8 cellular contexts compared by ENCODE assay signal in the genomic region with DNA sequence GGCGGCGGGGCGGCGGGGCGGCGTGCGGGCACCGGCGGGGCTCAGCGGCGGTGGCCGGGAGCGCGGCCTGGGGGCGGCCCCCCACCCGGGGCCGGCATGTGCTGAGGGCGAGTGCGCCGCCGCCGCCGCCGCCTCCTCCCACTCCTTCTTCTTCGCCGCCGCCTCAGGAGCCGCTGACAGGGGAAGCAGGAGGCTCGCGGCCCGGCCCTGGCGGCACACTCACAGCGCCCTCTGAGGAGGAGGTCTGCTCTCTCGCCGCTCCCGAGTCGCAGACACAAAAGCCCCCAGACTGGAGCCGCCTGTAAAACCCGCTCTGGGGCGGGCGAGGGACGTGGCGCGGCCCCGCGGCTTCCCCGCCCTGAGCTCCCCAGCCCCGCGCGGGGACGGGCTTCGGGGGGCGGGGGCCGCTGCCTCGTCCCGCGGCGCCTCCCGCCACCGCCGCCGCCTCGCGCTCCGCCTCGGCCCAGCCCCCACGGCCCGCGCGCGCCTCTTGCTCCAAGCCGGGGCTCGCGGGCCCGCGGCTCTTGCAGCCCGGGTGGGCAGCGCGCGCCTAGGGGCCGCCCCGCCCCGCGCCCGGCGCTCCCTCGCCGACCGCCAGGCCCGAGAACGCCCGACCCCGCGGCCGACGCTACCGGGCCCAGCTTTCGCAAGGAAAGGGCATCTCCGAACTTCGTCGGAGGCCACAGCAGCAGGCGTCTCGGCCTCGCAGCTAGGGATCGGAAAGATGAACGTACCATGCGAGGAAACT. TPM values are rescaled to one million over a fixed set of nuclear protein-coding genes. Genes with fewer than 3 reads are reported as not detected.
A peak's percentile ranks its signal among the peaks of the same experiment; 100 is the strongest.
DNase-seq lines count a peak whose midpoint lies in the region; ATAC-seq and TF ChIP-seq lines count a peak whose summit lies in the region.

A gene with protein sequence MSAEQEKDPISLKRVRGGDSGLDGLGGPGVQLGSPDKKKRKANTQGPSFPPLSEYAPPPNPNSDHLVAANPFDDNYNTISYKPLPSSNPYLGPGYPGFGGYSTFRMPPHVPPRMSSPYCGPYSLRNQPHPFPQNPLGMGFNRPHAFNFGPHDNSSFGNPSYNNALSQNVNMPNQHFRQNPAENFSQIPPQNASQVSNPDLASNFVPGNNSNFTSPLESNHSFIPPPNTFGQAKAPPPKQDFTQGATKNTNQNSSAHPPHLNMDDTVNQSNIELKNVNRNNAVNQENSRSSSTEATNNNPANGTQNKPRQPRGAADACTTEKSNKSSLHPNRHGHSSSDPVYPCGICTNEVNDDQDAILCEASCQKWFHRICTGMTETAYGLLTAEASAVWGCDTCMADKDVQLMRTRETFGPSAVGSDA (minus strand): TSS at position 276 of the 748 bp plus-strand sequence. CDS start 462 bp downstream, outside the sequence.

- TF ChIP-seq CTCF in HFF-Myc (IDR thresholded peaks at IDR 0.05; ENCODE audit: low read depth, low read length, missing control alignments) = no peak
- peak; percentile 11 for TF ChIP-seq CTCF in neural crest cell (conservative IDR thresholded peaks at IDR 0.05)
- TF ChIP-seq CTCF in transverse colon (IDR thresholded peaks at IDR 0.05) = no peak

- intact Hi-C loops in activated T-helper 2 cell treated with anti-CD3 and anti-CD28 coated beads, Interferon-gamma antibody, Interleukin-2, Interleukin-4, amounts not matched to agents 10 μg/mL and 5 μg/mL and 100 μg/mL, durations not matched to agents 14 hours and 24 hours and 36 hours (cut with micrococcal nuclease) = loop anchor here (5.0 kb wide), 1 partner anchor 154 kb away; a partner anchor contains a TSS
- intact Hi-C loops in transverse colon (cut with DNase I; ENCODE audit: low total_unique reads) = no loop called here

- no peak within 1 kb of the TSS for H3K27ac Mint-ChIP-seq in activated T-helper 2 cell treated with anti-CD3 and anti-CD28 coated beads, Interferon-gamma antibody, Interleukin-2, Interleukin-4, amounts not matched to agents 10 μg/mL and 5 μg/mL and 100 μg/mL, durations not matched to agents 14 hours and 24 hours and 36 hours
- peak within 1 kb of the TSS; percentile 79 for H3K27ac Mint-ChIP-seq in neural crest cell (ENCODE audit: unreplicated experiment)

- WGBS in transverse colon (ENCODE audit: low coverage in 1 of 2), 2 donors = 0 to 2% methylated on average over 3 to 59 of the region's 107 CpGs

- DNase-seq in GM04504 (ENCODE audit: low read depth) = peak; percentile 29
- DNase-seq in HFF-Myc (ENCODE audit: extremely low read depth, low read depth) = no peak
- peak; percentile 7 for DNase-seq in NCI-H748 treated with DMSO at 0.1 percent for 48 hours (lab: John Stamatoyannopoulos, UW)
- DNase-seq in activated T-helper 2 cell treated with anti-CD3 and anti-CD28 coated beads, Interferon-gamma antibody, Interleukin-2, Interleukin-4, amounts not matched to agents 10 μg/mL and 5 μg/mL and 100 μg/mL, durations not matched to agents 14 hours and 24 hours and 36 hours (ENCODE audit: low spot score) = peak; percentile 18
- DNase-seq in foreskin melanocyte = peak; percentile 25
- peak; percentile 65 for DNase-seq in neural crest cell (ENCODE audit: low read depth, low spot score)
- peak; percentile 19 for DNase-seq in transverse colon

- H3K4me3 Mint-ChIP-seq in activated T-helper 2 cell treated with anti-CD3 and anti-CD28 coated beads, Interferon-gamma antibody, Interleukin-2, Interleukin-4, amounts not matched to agents 10 μg/mL and 5 μg/mL and 100 μg/mL, durations not matched to agents 14 hours and 24 hours and 36 hours (ENCODE audit: low read depth) = peak within 1 kb of the TSS; percentile 70
- H3K4me3 Mint-ChIP-seq in neural crest cell = peak within 1 kb of the TSS; percentile 89

- H3K27ac ChIP-seq in transverse colon = peak within 1 kb of the TSS; percentile 65 to 92 (median 84)

- no peak for ATAC-seq in HG03439 (IDR thresholded peaks at IDR 0.05; ENCODE audit: unreplicated experiment)

- peaks cover 67% of the 10 kb centered on the region for H3K27me3 ChIP-seq in transverse colon

- H3K36me3 ChIP-seq in transverse colon = no peaks in the 10 kb centered on the region

- no peaks in the 10 kb centered on the region for H3K36me3 Mint-ChIP-seq in activated T-helper 2 cell treated with anti-CD3 and anti-CD28 coated beads, Interferon-gamma antibody, Interleukin-2, Interleukin-4, amounts not matched to agents 10 μg/mL and 5 μg/mL and 100 μg/mL, durations not matched to agents 14 hours and 24 hours and 36 hours (ENCODE audit: low read depth)
- peaks cover 2% of the 10 kb centered on the region for H3K36me3 Mint-ChIP-seq in neural crest cell (ENCODE audit: low read depth)

- H3K9me3 Mint-ChIP-seq in activated T-helper 2 cell treated with anti-CD3 and anti-CD28 coated beads, Interferon-gamma antibody, Interleukin-2, Interleukin-4, amounts not matched to agents 10 μg/mL and 5 μg/mL and 100 μg/mL, durations not matched to agents 14 hours and 24 hours and 36 hours = no peaks in the 10 kb centered on the region
- peaks cover 4% of the 10 kb centered on the region for H3K9me3 Mint-ChIP-seq in neural crest cell

- peak within 1 kb of the TSS; percentile 54 for H3K4me3 ChIP-seq in HFF-Myc (replicated peaks; ENCODE audit: low read depth, low read length)
- H3K4me3 ChIP-seq in transverse colon = peak within 1 kb of the TSS; percentile 39 to 63 (median 51)

- peaks cover 2% of the 10 kb centered on the region for H3K4me1 Mint-ChIP-seq in activated T-helper 2 cell treated with anti-CD3 and anti-CD28 coated beads, Interferon-gamma antibody, Interleukin-2, Interleukin-4, amounts not matched to agents 10 μg/mL and 5 μg/mL and 100 μg/mL, durations not matched to agents 14 hours and 24 hours and 36 hours (ENCODE audit: low read depth)
- H3K4me1 Mint-ChIP-seq in neural crest cell = peaks cover 9% of the 10 kb centered on the region

- peaks cover 0 to 7% (median 0%) of the 10 kb centered on the region in 4 donors for H3K4me1 ChIP-seq in transverse colon

- H3K27me3 Mint-ChIP-seq in activated T-helper 2 cell treated with anti-CD3 and anti-CD28 coated beads, Interferon-gamma antibody, Interleukin-2, Interleukin-4, amounts not matched to agents 10 μg/mL and 5 μg/mL and 100 μg/mL, durations not matched to agents 14 hours and 24 hours and 36 hours (ENCODE audit: low read depth) = peaks cover 48% of the 10 kb centered on the region
- no peaks in the 10 kb centered on the region for H3K27me3 Mint-ChIP-seq in neural crest cell (ENCODE audit: low read depth)

- no peak for TF ChIP-seq POLR2A in transverse colon (IDR thresholded peaks at IDR 0.05)

- H3K9me3 ChIP-seq in transverse colon = no peaks in the 10 kb centered on the region

- in situ Hi-C loops in transverse colon (cut with MboI; ENCODE audit: low pct_ligation_motif_present in 1 of 4, low pct_unique_long_range_greater_than_20kb in 1 of 4, low sequenced_read_pairs in 3 of 4) = no loop called here

- no peak for TF ChIP-seq EP300 in transverse colon (IDR thresholded peaks at IDR 0.05; ENCODE audit: low read depth)

RNA-seq across cellular contexts. Expression of the gene that starts here (rescaled TPM):
- 0.02 and 0.11 TPM in 2 replicates for total RNA-seq in activated T-helper 2 cell treated with anti-CD3 and anti-CD28 coated beads, Interferon-gamma antibody, Interleukin-2, Interleukin-4, amounts not matched to agents 10 μg/mL and 5 μg/mL and 100 μg/mL, durations not matched to agents 14 hours and 24 hours and 36 hours
- total RNA-seq in neural crest cell (32.2 and 35.4 TPM in 2 replicates), transverse colon (1 to 10 TPM in 3 of 4 donors, under 1 TPM in 1; 0.37 to 3.4 (median 2.8) TPM)

Comparison
In these comparisons a context has a peak if more than half of its experiments do, and no peak if none do; other contexts are left out.
1. Peak in DNase-seq in activated T-helper 2 cell treated with anti-CD3 and anti-CD28 coated beads, Interferon-gamma antibody, Interleukin-2, Interleukin-4, amounts not matched to agents 10 μg/mL and 5 μg/mL and 100 μg/mL, durations not matched to agents 14 hours and 24 hours and 36 hours; RNA of the gene not detected or under 1 TPM.